8 cellular contexts compared by ENCODE assay signal in genomic region chr16:11797166-11797956, GRCh38. TPM values are rescaled to one million over a fixed set of nuclear protein-coding genes. Genes with fewer than 3 reads are reported as not detected.
DNase-seq lines count a peak whose midpoint lies in the region; ATAC-seq and TF ChIP-seq lines count a peak whose summit lies in the region.

ZC3H7A (minus strand) TSS chr16:11797258; CDS start chr16:11782354, 14,904 bp downstream.

- peak within 1 kb of the TSS; percentile 97 for H3K27ac ChIP-seq in right cardiac atrium (ENCODE audit: low read length)
- H3K27ac ChIP-seq in vagina = peak within 1 kb of the TSS; percentile 100

- no peaks in the 10 kb centered on the region for H3K36me3 ChIP-seq in vagina

- ATAC-seq in GM18498 (IDR thresholded peaks at IDR 0.05; ENCODE audit: unreplicated experiment) (peak; percentile 92), HG02938 (IDR thresholded peaks at IDR 0.05; ENCODE audit: unreplicated experiment) (peak; percentile 90), right cardiac atrium (peak; percentile 99)

- H3K4me1 ChIP-seq in right cardiac atrium (ENCODE audit: control insufficient read depth, insufficient read depth, low read length) = peaks cover 16% of the 10 kb centered on the region
- H3K4me1 ChIP-seq in vagina = peaks cover 68% of the 10 kb centered on the region

- DNase-seq in NCI-H187 (lab: John Stamatoyannopoulos, UW) (peak; percentile 54 to 87), T-helper 2 cell (peak; percentile 89 to 97 (median 91)), anterior cingulate cortex (lab: John Stamatoyannopoulos, UW) (peak; percentile 73 to 97 (median 94)), right cardiac atrium (peak; percentile 98 to 99 (median 99)), putamen (ENCODE audit: low spot score) (peak; percentile 96), vagina (ENCODE audit: extremely low spot score in 2 of 2) (peak; percentile 97)

- peak; percentile 49 to 58 (median 54) for TF ChIP-seq CTCF in vagina (IDR thresholded peaks at IDR 0.05)

- H3K9me3 ChIP-seq in right cardiac atrium (ENCODE audit: control insufficient read depth, low read length) (no peaks in the 10 kb centered on the region), vagina (no peaks in the 10 kb centered on the region)

- H3K27me3 ChIP-seq in right cardiac atrium (ENCODE audit: control insufficient read depth, insufficient read depth) (no peaks in the 10 kb centered on the region), vagina (no peaks in the 10 kb centered on the region)

- WGBS in right cardiac atrium = under 1% methylated on average over 80 of the region's 80 CpGs

- TF ChIP-seq POLR2A in vagina (IDR thresholded peaks at IDR 0.05) = peak in 1 of 2 donors; percentile 65

- H3K4me3 ChIP-seq in right cardiac atrium (ENCODE audit: low read length) (peak within 1 kb of the TSS; percentile 93), vagina (peak within 1 kb of the TSS; percentile 70 to 100)

- intact Hi-C loops in right cardiac atrium (cut with DNase I) = loop anchor here in 2 of 4 donors (5.0 kb wide), 1 partner anchor 55 kb away; the partner anchor contains the start of gene TXNDC11 (in 2 of the 2)
- intact Hi-C loops in vagina (cut with DNase I) = loop anchor here (2.0 kb wide), 1 partner anchor 55 kb away; the partner anchor contains the start of gene TXNDC11

RNA-seq across cellular contexts. Expression of gene ZC3H7A, which starts in this region (rescaled TPM):
- total RNA-seq in right cardiac atrium (10 to 100 TPM; 29.2 to 32.2 (median 31.0) TPM), vagina (67.5 TPM)
- 18.7 TPM for polyA plus RNA-seq in right cardiac atrium

Comparison
In these comparisons a context has a peak if more than half of its experiments do, and no peak if none do; other contexts are left out.
1. Peak in every context shown above with its lines: DNase-seq, ATAC-seq, H3K4me3 ChIP-seq and H3K27ac ChIP-seq.